Comparison of ENCODE assay signal across 12 cellular contexts in the genomic region with DNA sequence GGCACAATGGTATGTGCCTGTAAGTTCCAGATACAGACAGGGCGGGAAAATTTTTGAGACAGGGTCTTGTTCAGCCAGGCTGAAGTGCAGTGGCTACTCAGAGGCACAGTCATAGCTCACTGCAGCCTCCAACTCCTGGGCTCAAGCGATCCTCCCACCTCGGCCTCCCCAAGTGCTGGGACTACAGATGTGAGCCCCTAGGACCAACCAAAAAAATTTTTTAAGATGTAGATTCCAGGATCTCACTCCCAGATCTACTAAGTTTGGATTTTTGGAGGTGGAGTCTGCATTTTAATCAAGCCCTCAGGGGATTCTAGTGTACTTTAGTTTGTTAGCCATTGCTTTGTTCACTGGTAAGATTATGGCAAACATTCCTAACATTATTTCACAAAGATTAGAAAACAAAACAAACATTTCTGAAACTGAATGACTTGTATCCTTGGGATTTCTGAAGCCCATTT. TPM values are rescaled to one million over a fixed set of nuclear protein-coding genes. Genes with fewer than 3 reads are reported as not detected.
DNase-seq lines count a peak whose midpoint lies in the region; ATAC-seq and TF ChIP-seq lines count a peak whose summit lies in the region.
"Had no signal": no experiment of that assay in that cellular context is flagged by ENCODE, and none has a peak within 500 bp of the region (broad histone marks: within the 10 kb centered on the region; RNA-seq: fewer than 3 reads in every experiment).

No MANE protein-coding gene starts in this region.

- ATAC-seq in Panc1 (peak; percentile 32), GM21447 (IDR thresholded peaks at IDR 0.05; ENCODE audit: unreplicated experiment) (no peak), HG03342 (IDR thresholded peaks at IDR 0.05; ENCODE audit: unreplicated experiment) (no peak)

- no peak for TF ChIP-seq POLR2A in esophagus squamous epithelium (IDR thresholded peaks at IDR 0.05)

- no peak for TF ChIP-seq CTCF in AG10803 (conservative IDR thresholded peaks at IDR 0.05; ENCODE audit: low read length)
- TF ChIP-seq CTCF in Panc1 (IDR thresholded peaks at IDR 0.05): no peak
- TF ChIP-seq CTCF in esophagus squamous epithelium (IDR thresholded peaks at IDR 0.05): no peak

- POLR2A ChIA-PET in Panc1 (lab: Charles Lee): interaction anchor here (0.6 kb wide), 1 partner anchor 274 kb away, joined by 3 read pairs; no protein-coding TSS in a partner anchor

- H3K27me3 ChIP-seq in Panc1 (ENCODE audit: control insufficient read depth, insufficient read depth, low read length) (no peaks in the 10 kb centered on the region), esophagus squamous epithelium (no peaks in the 10 kb centered on the region), muscle layer of duodenum (ENCODE audit: low read depth, low read length) (no peaks in the 10 kb centered on the region)
- H3K27me3 ChIP-seq: adrenal gland, sigmoid colon had no signal

- DNase-seq in AG10803 (ENCODE audit: low read depth): peak; percentile 53
- no peak for DNase-seq in Panc1 (ENCODE audit: low read depth, low spot score)
- no peak for DNase-seq in esophagus squamous epithelium (lab: John Stamatoyannopoulos, UW)
- DNase-seq in T-helper 2 cell: no peak
- no peak for DNase-seq in activated gamma-delta T cell treated with Interleukin-2 at 50 U/mL for 16 hours
- DNase-seq: NCI-H2171, sigmoid colon had no signal

- H3K4me3 ChIP-seq in AG10803 (ENCODE audit: low read length) (no peak overlapping the region), Panc1 (ENCODE audit: low read depth in 2 of 2, low read length in 2 of 2) (peak overlapping the region; percentile 46 to 55; a peak in 3 of 4 replicates), esophagus squamous epithelium (peak overlapping the region in 1 of 4 donors; percentile 25), muscle layer of duodenum (ENCODE audit: low read depth in 1 of 2, low read length in 2 of 2) (no peak overlapping the region)
- H3K4me3 ChIP-seq: adrenal gland, sigmoid colon had no signal

- BruUV-seq in Panc1 (replicated peaks; lab: Mats Ljungman, UMichigan): no TSS peak

- in situ Hi-C loops in Panc1 (cut with HindIII; ENCODE audit: low pct_unique_long_range_greater_than_20kb, low sequenced_read_pairs): no loop called here

- 60 to 74% methylated on average over 1 to 3 of the region's 3 CpGs for WGBS in esophagus squamous epithelium, 2 donors

- CTCF ChIA-PET in Panc1 (lab: Charles Lee): no interaction called here

- H3K36me3 ChIP-seq in Panc1 (ENCODE audit: control insufficient read depth, insufficient read depth, low read length) (no peaks in the 10 kb centered on the region), esophagus squamous epithelium (no peaks in the 10 kb centered on the region), muscle layer of duodenum (ENCODE audit: control insufficient read depth in 1 of 2, insufficient read depth in 2 of 2, low read length in 2 of 2) (no peaks in the 10 kb centered on the region)
- H3K36me3 ChIP-seq: adrenal gland, sigmoid colon had no signal

- intact Hi-C loops in Panc1 (cut with micrococcal nuclease; ENCODE audit: unreplicated experiment): loop anchor here (5.0 to 10.0 kb wide), 3 partner anchors 52 to 195 kb away; a partner anchor contains a TSS
- intact Hi-C loops in esophagus squamous epithelium (cut with DNase I): no loop called here

- H3K27ac ChIP-seq in Panc1 (ENCODE audit: low read length) (peak overlapping the region; percentile 88), esophagus squamous epithelium (peak overlapping the region; percentile 2 to 84 (median 66)), muscle layer of duodenum (ENCODE audit: low read length) (peak overlapping the region; percentile 33)
- H3K27ac ChIP-seq: sigmoid colon had no signal

- H3K9me3 ChIP-seq in Panc1 (ENCODE audit: control insufficient read depth, insufficient read depth, low read depth, low read length) (no peaks in the 10 kb centered on the region), esophagus squamous epithelium (no peaks in the 10 kb centered on the region), muscle layer of duodenum (ENCODE audit: control insufficient read depth in 1 of 2, low read length in 2 of 2) (no peaks in the 10 kb centered on the region)
- H3K9me3 ChIP-seq: adrenal gland, sigmoid colon had no signal

- H3K4me1 ChIP-seq in Panc1 (ENCODE audit: control insufficient read depth, insufficient read depth, low read length) (peaks cover 52% of the 10 kb centered on the region), esophagus squamous epithelium (peaks cover 0 to 62% (median 13%) of the 10 kb centered on the region in 3 donors), muscle layer of duodenum (ENCODE audit: control insufficient read depth in 1 of 2, insufficient read depth in 2 of 2, low read length in 2 of 2) (no peaks in the 10 kb centered on the region)

RNA-seq across cellular contexts. Expression of a gene that starts 2.7 kb away (rescaled TPM):
- total RNA-seq in Panc1 (2021; ENCODE audit: unreplicated experiment) (19.9 TPM), esophagus squamous epithelium (10 to 100 TPM in 3 of 4 donors, 1 to 10 TPM in 1; 5.7 to 11.3 (median 10.8) TPM)
- polyA plus RNA-seq in Panc1 (2012; ENCODE audit: insufficient read length): 13.7 TPM
- total RNA-seq: G401 had no signal

RNA-seq across cellular contexts. Expression of a gene that starts 36.4 kb away (rescaled TPM):
- 52.7 TPM for total RNA-seq in Panc1 (2021; ENCODE audit: unreplicated experiment)
- 14.7 TPM for polyA plus RNA-seq in Panc1 (2012; ENCODE audit: insufficient read length)
- total RNA-seq in esophagus squamous epithelium: 10 to 100 TPM in 3 of 4 donors, 1 to 10 TPM in 1; 9.6 to 33.2 (median 20.1) TPM

RNA-seq across cellular contexts. Expression of a gene that starts 50.8 kb away (rescaled TPM):
- total RNA-seq in Panc1 (2021; ENCODE audit: unreplicated experiment) (30.2 TPM), esophagus squamous epithelium (10 to 100 TPM; 15.6 to 25.9 (median 20.3) TPM)
- 19.7 TPM for polyA plus RNA-seq in Panc1 (2012; ENCODE audit: insufficient read length)

Comparison
In these comparisons a context has a peak if more than half of its experiments do, and no peak if none do; other contexts are left out.
1. H3K4me3 ChIP-seq: peak in Panc1 (2 of 2); none in AG10803 (single experiment) and muscle layer of duodenum (0 of 2).
2. H3K27ac ChIP-seq: peak in every context shown above with its lines; median percentile 88 in Panc1; 66 in esophagus squamous epithelium; 33 in muscle layer of duodenum.